ENCODE assay signal across 8 cellular contexts in genomic region chr5:168578006-168578405, GRCh38. TPM values are rescaled to one million over a fixed set of nuclear protein-coding genes. Genes with fewer than 3 reads are reported as not detected.
A peak's percentile ranks its signal among the peaks of the same experiment; 100 is the strongest.
DNase-seq lines count a peak whose midpoint lies in the region; ATAC-seq and TF ChIP-seq lines count a peak whose summit lies in the region.

No MANE protein-coding gene starts in this region.

- H3K9me3 ChIP-seq in skeletal muscle tissue (ENCODE audit: control insufficient read depth in 3 of 3, low read length in 3 of 3): no peaks in the 10 kb centered on the region

- no peak for TF ChIP-seq CTCF in VCaP (conservative IDR thresholded peaks at IDR 0.05)

- peak overlapping the region; percentile 92 to 97 (median 96) for H3K9ac ChIP-seq in skeletal muscle tissue (ENCODE audit: low read depth in 1 of 3, low read length in 3 of 3)

- H3K36me3 Mint-ChIP-seq in T-helper 1 cell treated with Interleukin-12 subunit alpha and Interleukin-12 subunit beta and Interleukin-4 antibody, amounts not matched to agents 30 μg/mL and 1 μg/mL, for 36 hours (ENCODE audit: low read depth): peaks cover 20% of the 10 kb centered on the region

- H3K36me3 ChIP-seq in skeletal muscle tissue (ENCODE audit: control insufficient read depth in 3 of 3, insufficient read depth in 3 of 3, low read length in 3 of 3): no peaks in the 10 kb centered on the region

- no peaks in the 10 kb centered on the region for H3K27me3 Mint-ChIP-seq in T-helper 1 cell treated with Interleukin-12 subunit alpha and Interleukin-12 subunit beta and Interleukin-4 antibody, amounts not matched to agents 30 μg/mL and 1 μg/mL, for 36 hours (ENCODE audit: low read depth)

- H3K4me1 ChIP-seq in skeletal muscle tissue (ENCODE audit: control insufficient read depth in 3 of 3, insufficient read depth in 3 of 3, low read length in 3 of 3): peaks cover 10 to 23% (median 12%) of the 10 kb centered on the region in 3 donors

- no peaks in the 10 kb centered on the region for H3K27me3 ChIP-seq in skeletal muscle tissue (ENCODE audit: control insufficient read depth in 3 of 3, insufficient read depth in 3 of 3, low read length in 3 of 3)

- peak overlapping the region; percentile 87 for H3K27ac ChIP-seq in VCaP
- peak overlapping the region; percentile 86 for H3K27ac ChIP-seq in skeletal muscle tissue (ENCODE audit: low read depth, low read length)

- peak overlapping the region; percentile 86 to 94 (median 88) for H3K4me3 ChIP-seq in skeletal muscle tissue (ENCODE audit: low read length in 3 of 3)

- H3K27ac Mint-ChIP-seq in T-helper 1 cell treated with Interleukin-12 subunit alpha and Interleukin-12 subunit beta and Interleukin-4 antibody, amounts not matched to agents 30 μg/mL and 1 μg/mL, for 36 hours: peak overlapping the region; percentile 76

- H3K4me1 Mint-ChIP-seq in T-helper 1 cell treated with Interleukin-12 subunit alpha and Interleukin-12 subunit beta and Interleukin-4 antibody, amounts not matched to agents 30 μg/mL and 1 μg/mL, for 36 hours (ENCODE audit: low read depth): peaks cover 40% of the 10 kb centered on the region

- peaks cover 5% of the 10 kb centered on the region for H3K9me3 Mint-ChIP-seq in T-helper 1 cell treated with Interleukin-12 subunit alpha and Interleukin-12 subunit beta and Interleukin-4 antibody, amounts not matched to agents 30 μg/mL and 1 μg/mL, for 36 hours

- no peak for DNase-seq in T-helper 1 cell
- DNase-seq in hepatic stellate cell (ENCODE audit: low spot score): peak; percentile 21
- DNase-seq in stimulated activated CD8-positive, alpha-beta memory T cell treated with anti-CD3 and anti-CD28 coated beads, Interleukin-4, amount 100 ng/mL, for 48 hours: no peak

- ATAC-seq in GM18520 (IDR thresholded peaks at IDR 0.05; ENCODE audit: unreplicated experiment): no peak
- ATAC-seq in HG03460 (IDR thresholded peaks at IDR 0.05; ENCODE audit: unreplicated experiment): no peak

- peak overlapping the region; percentile 92 for H3K4me3 Mint-ChIP-seq in T-helper 1 cell treated with Interleukin-12 subunit alpha and Interleukin-12 subunit beta and Interleukin-4 antibody, amounts not matched to agents 30 μg/mL and 1 μg/mL, for 36 hours

RNA-seq across cellular contexts. Expression of gene PANK3, which starts 1.2 kb away (rescaled TPM):
- 38.6 TPM for total RNA-seq in skeletal muscle tissue

RNA-seq across cellular contexts. Expression of gene FBLL1, which starts 48.9 kb away (rescaled TPM):
- total RNA-seq in skeletal muscle tissue: 0.52 TPM
